Comparison of ENCODE assay signal across 1 cellular context in the genomic region with DNA sequence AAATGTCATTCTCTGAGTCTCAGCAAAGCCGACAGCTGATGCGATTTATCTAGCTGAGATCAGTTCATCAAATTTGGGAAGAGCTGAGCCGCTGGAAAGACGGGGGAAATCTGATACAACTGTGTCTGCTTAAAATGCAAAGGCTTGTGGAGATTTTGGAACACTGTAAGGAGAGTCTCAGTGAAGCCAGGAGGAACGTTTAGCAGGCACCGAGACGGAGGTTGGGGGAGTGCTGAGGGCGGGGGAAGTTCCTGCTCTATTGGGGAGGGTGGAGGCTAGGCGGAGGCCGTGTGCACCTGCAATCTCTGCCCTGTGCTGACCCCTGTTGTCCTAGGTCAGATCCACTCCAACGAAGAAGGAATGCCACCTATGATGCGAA.
TF ChIP-seq lines count a peak whose summit lies in the region.

No MANE protein-coding gene starts in this region.

TF ChIP-seq in GM23338, 12 proteins besides CTCF, POLR2A, EP300 and RAD21 (continued from another document):
- TF ChIP-seq, protein P1, sequence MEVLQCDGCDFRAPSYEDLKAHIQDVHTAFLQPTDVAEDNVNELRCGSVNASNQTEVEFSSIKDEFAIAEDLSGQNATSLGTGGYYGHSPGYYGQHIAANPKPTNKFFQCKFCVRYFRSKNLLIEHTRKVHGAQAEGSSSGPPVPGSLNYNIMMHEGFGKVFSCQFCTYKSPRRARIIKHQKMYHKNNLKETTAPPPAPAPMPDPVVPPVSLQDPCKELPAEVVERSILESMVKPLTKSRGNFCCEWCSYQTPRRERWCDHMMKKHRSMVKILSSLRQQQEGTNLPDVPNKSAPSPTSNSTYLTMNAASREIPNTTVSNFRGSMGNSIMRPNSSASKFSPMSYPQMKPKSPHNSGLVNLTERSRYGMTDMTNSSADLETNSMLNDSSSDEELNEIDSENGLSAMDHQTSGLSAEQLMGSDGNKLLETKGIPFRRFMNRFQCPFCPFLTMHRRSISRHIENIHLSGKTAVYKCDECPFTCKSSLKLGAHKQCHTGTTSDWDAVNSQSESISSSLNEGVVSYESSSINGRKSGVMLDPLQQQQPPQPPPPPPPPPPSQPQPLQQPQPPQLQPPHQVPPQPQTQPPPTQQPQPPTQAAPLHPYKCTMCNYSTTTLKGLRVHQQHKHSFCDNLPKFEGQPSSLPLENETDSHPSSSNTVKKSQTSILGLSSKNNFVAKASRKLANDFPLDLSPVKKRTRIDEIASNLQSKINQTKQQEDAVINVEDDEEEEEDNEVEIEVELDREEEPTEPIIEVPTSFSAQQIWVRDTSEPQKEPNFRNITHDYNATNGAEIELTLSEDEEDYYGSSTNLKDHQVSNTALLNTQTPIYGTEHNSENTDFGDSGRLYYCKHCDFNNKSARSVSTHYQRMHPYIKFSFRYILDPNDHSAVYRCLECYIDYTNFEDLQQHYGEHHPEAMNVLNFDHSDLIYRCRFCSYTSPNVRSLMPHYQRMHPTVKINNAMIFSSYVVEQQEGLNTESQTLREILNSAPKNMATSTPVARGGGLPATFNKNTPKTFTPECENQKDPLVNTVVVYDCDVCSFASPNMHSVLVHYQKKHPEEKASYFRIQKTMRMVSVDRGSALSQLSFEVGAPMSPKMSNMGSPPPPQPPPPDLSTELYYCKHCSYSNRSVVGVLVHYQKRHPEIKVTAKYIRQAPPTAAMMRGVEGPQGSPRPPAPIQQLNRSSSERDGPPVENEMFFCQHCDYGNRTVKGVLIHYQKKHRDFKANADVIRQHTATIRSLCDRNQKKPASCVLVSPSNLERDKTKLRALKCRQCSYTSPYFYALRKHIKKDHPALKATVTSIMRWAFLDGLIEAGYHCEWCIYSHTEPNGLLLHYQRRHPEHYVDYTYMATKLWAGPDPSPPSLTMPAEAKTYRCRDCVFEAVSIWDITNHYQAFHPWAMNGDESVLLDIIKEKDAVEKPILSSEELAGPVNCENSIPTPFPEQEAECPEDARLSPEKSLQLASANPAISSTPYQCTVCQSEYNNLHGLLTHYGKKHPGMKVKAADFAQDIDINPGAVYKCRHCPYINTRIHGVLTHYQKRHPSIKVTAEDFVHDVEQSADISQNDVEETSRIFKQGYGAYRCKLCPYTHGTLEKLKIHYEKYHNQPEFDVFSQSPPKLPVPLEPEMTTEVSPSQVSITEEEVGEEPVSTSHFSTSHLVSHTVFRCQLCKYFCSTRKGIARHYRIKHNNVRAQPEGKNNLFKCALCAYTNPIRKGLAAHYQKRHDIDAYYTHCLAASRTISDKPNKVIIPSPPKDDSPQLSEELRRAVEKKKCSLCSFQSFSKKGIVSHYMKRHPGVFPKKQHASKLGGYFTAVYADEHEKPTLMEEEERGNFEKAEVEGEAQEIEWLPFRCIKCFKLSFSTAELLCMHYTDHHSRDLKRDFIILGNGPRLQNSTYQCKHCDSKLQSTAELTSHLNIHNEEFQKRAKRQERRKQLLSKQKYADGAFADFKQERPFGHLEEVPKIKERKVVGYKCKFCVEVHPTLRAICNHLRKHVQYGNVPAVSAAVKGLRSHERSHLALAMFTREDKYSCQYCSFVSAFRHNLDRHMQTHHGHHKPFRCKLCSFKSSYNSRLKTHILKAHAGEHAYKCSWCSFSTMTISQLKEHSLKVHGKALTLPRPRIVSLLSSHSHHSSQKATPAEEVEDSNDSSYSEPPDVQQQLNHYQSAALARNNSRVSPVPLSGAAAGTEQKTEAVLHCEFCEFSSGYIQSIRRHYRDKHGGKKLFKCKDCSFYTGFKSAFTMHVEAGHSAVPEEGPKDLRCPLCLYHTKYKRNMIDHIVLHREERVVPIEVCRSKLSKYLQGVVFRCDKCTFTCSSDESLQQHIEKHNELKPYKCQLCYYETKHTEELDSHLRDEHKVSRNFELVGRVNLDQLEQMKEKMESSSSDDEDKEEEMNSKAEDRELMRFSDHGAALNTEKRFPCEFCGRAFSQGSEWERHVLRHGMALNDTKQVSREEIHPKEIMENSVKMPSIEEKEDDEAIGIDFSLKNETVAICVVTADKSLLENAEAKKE (CRISPR knock-in tag; IDR thresholded peaks at IDR 0.05) = no peak
- TF ChIP-seq, protein P2, sequence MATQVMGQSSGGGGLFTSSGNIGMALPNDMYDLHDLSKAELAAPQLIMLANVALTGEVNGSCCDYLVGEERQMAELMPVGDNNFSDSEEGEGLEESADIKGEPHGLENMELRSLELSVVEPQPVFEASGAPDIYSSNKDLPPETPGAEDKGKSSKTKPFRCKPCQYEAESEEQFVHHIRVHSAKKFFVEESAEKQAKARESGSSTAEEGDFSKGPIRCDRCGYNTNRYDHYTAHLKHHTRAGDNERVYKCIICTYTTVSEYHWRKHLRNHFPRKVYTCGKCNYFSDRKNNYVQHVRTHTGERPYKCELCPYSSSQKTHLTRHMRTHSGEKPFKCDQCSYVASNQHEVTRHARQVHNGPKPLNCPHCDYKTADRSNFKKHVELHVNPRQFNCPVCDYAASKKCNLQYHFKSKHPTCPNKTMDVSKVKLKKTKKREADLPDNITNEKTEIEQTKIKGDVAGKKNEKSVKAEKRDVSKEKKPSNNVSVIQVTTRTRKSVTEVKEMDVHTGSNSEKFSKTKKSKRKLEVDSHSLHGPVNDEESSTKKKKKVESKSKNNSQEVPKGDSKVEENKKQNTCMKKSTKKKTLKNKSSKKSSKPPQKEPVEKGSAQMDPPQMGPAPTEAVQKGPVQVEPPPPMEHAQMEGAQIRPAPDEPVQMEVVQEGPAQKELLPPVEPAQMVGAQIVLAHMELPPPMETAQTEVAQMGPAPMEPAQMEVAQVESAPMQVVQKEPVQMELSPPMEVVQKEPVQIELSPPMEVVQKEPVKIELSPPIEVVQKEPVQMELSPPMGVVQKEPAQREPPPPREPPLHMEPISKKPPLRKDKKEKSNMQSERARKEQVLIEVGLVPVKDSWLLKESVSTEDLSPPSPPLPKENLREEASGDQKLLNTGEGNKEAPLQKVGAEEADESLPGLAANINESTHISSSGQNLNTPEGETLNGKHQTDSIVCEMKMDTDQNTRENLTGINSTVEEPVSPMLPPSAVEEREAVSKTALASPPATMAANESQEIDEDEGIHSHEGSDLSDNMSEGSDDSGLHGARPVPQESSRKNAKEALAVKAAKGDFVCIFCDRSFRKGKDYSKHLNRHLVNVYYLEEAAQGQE (IDR thresholded peaks at IDR 0.05; ENCODE audit: unreplicated experiment) = no peak
- TF ChIP-seq POLR2AphosphoS5 (IDR thresholded peaks at IDR 0.05; ENCODE audit: low read depth) = no peak
- no peak for TF ChIP-seq EZH2 (IDR thresholded peaks at IDR 0.05; ENCODE audit: low read depth, unreplicated experiment)
